Comparison of ENCODE assay signal across 8 cellular contexts in genomic region chr17:50867856-50868438, GRCh38. TPM values are rescaled to one million over a fixed set of nuclear protein-coding genes. Genes with fewer than 3 reads are reported as not detected.
A peak's percentile ranks its signal among the peaks of the same experiment; 100 is the strongest.
DNase-seq lines count a peak whose midpoint lies in the region; ATAC-seq, FAIRE-seq and TF ChIP-seq lines count a peak whose summit lies in the region.

No MANE protein-coding gene starts in this region.

- TF ChIP-seq POLR2A in HepG2 (IDR thresholded peaks at IDR 0.05; ENCODE audit: insufficient read depth in 1 of 2, low read depth in 2 of 2, low read length in 2 of 2): no peak

- H3K27me3 ChIP-seq in HepG2 (ENCODE audit: control insufficient read depth in 1 of 2, insufficient read depth in 2 of 2, low read length in 2 of 2) (no peaks in the 10 kb centered on the region; a peak in 1 of 5 replicates), tibial artery (no peaks in the 10 kb centered on the region)

- in situ Hi-C loops in HepG2 (cut with HindIII; ENCODE audit: extremely low pct_ligation_motif_present, low pct_unique_long_range_greater_than_20kb): loop anchor here (5.0 kb wide), 1 partner anchor 79 kb away; no protein-coding TSS in a partner anchor

- H3K36me3 ChIP-seq in HepG2 (replicated peaks in 1 of 2; ENCODE audit: control insufficient read depth in 1 of 2, insufficient read depth in 2 of 2, low read length in 2 of 2) (peaks cover 4 to 8% of the 10 kb centered on the region in 2 experiments; a peak in 4 of 5 replicates), tibial artery (peaks cover 5 to 13% (median 7%) of the 10 kb centered on the region in 3 donors)

- H3K4me3 ChIP-seq in HepG2 (replicated peaks in 1 of 3; ENCODE audit: insufficient read depth in 1 of 3, low read depth in 2 of 3, low read length in 3 of 3) (peak overlapping the region; percentile 65 to 97 (median 68)), tibial artery (peak overlapping the region; percentile 87 to 93)

- TF ChIP-seq CTCF in HepG2 (CRISPR knock-in tag; IDR thresholded peaks at IDR 0.05): no peak
- TF ChIP-seq CTCF in tibial artery (IDR thresholded peaks at IDR 0.05): no peak

- H3K4me1 Mint-ChIP-seq in activated T-cell treated with anti-CD3 and anti-CD28 coated beads, Interleukin-2, amount 50 U/mL, for 24 hours (ENCODE audit: low read depth): peaks cover 60% of the 10 kb centered on the region

- H3K27ac Mint-ChIP-seq in activated T-cell treated with anti-CD3 and anti-CD28 coated beads, Interleukin-2, amount 50 U/mL, for 24 hours: peak overlapping the region; percentile 98

- intact Hi-C loops in HepG2 (cut with micrococcal nuclease; ENCODE audit: unreplicated experiment) (loop anchor here (2.0 kb wide), 2 partner anchors 17 to 25 kb away; no protein-coding TSS in a partner anchor), tibial artery (cut with DNase I; ENCODE audit: low total_unique reads) (no loop called here)

- peak overlapping the region; percentile 96 for H3K27ac ChIP-seq in angular gyrus (ENCODE audit: low read depth, low read length)
- peak overlapping the region; percentile 95 for H3K27ac ChIP-seq in HepG2 (ENCODE audit: extremely low read length, insufficient read depth, low read length)
- H3K27ac ChIP-seq in tibial artery: peak overlapping the region; percentile 99 to 100

- H3K9me3 ChIP-seq in HepG2 (ENCODE audit: low read length) (no peaks in the 10 kb centered on the region), tibial artery (no peaks in the 10 kb centered on the region)

- H3K4me3 Mint-ChIP-seq in activated T-cell treated with anti-CD3 and anti-CD28 coated beads, Interleukin-2, amount 50 U/mL, for 24 hours: peak overlapping the region; percentile 85

- no TSS peak for BruUV-seq in HepG2 (replicated peaks; lab: Mats Ljungman, UMichigan)

- peaks cover 37% of the 10 kb centered on the region for H3K4me1 ChIP-seq in HepG2 (ENCODE audit: insufficient read depth, low read length)
- H3K4me1 ChIP-seq in tibial artery: peaks cover 0 to 32% (median 24%) of the 10 kb centered on the region in 4 donors

- CTCF ChIA-PET in HepG2 (lab: Yijun Ruan, JAX; ENCODE audit: low intra/inter-chr PET ratio, low total read pairs): no interaction called here

- POLR2A ChIA-PET in HepG2 (lab: Yijun Ruan, JAX): interaction anchor here (1.2 to 9.6 kb wide), 15 partner anchors 9 to 325 kb away, joined by 4 to 510 read pairs (median 56); no protein-coding TSS in a partner anchor

- H4K20me1 ChIP-seq in HepG2 (ENCODE audit: insufficient read depth, low read length): peaks cover 26% of the 10 kb centered on the region

- H3K36me3 Mint-ChIP-seq in activated T-cell treated with anti-CD3 and anti-CD28 coated beads, Interleukin-2, amount 50 U/mL, for 24 hours (ENCODE audit: low read depth): peaks cover 23% of the 10 kb centered on the region

- no peak for TF ChIP-seq EP300 in HepG2 (IDR thresholded peaks at IDR 0.05; ENCODE audit: low read depth in 2 of 2, low read length in 2 of 2)
- no peak for TF ChIP-seq EP300 in HepG2 (CRISPR knock-in tag; IDR thresholded peaks at IDR 0.05; ENCODE audit: borderline replicate concordance)

- H3K9me3 Mint-ChIP-seq in activated T-cell treated with anti-CD3 and anti-CD28 coated beads, Interleukin-2, amount 50 U/mL, for 24 hours: no peaks in the 10 kb centered on the region

- H3K79me2 ChIP-seq in HepG2 (ENCODE audit: insufficient read depth, low read length): peaks cover 40% of the 10 kb centered on the region

- no peak for ATAC-seq in HepG2

- no peaks in the 10 kb centered on the region for H3K27me3 Mint-ChIP-seq in activated T-cell treated with anti-CD3 and anti-CD28 coated beads, Interleukin-2, amount 50 U/mL, for 24 hours

- FAIRE-seq in HepG2 (lab: Jason Lieb, UNC): peak; percentile 47

- no peak for TF ChIP-seq RAD21 in HepG2 (CRISPR knock-in tag; IDR thresholded peaks at IDR 0.05)

- under 1% methylated on average over 9 of the region's 9 CpGs for WGBS in HepG2 (ENCODE audit: low lambda C conversion rate)

- H3K9ac ChIP-seq in HepG2 (ENCODE audit: insufficient read depth, low read depth, low read length): peak overlapping the region; percentile 89

- peak overlapping the region; percentile 98 for H3K4me2 ChIP-seq in HepG2 (ENCODE audit: low read depth, low read length)

- no peak overlapping the region for H2AFZ ChIP-seq in HepG2 (ENCODE audit: low read length)

- no peak for DNase-seq in activated T-cell treated with anti-CD3 and anti-CD28 coated beads, Interleukin-2, amount 50 U/mL, for 24 hours
- DNase-seq in activated T-cell treated with anti-CD3 and anti-CD28 coated beads, Interleukin-2, amount 50 U/mL, for 48 hours: no peak
- DNase-seq in HepG2 (ENCODE audit: low spot score) (no peak), tibial artery (no peak), ureter (ENCODE audit: low spot score) (no peak), HuH-7.5 (ENCODE audit: low spot score) (no peak), NK-92 (lab: John Stamatoyannopoulos, UW; ENCODE audit: unreplicated experiment) (no peak)

TF ChIP-seq in HepG2, 621 proteins besides CTCF, POLR2A, EP300 and RAD21 (continues in another document):
- TF ChIP-seq PAF1 (CRISPR knock-in tag; IDR thresholded peaks at IDR 0.05): no peak
- no peak for TF ChIP-seq ARHGAP35 (CRISPR knock-in tag; IDR thresholded peaks at IDR 0.05; ENCODE audit: borderline replicate concordance)
- no peak for TF ChIP-seq ZNF136 (CRISPR knock-in tag; IDR thresholded peaks at IDR 0.05; ENCODE audit: low read depth)
- no peak for TF ChIP-seq SMAD3 (CRISPR knock-in tag; IDR thresholded peaks at IDR 0.05)
- no peak for TF ChIP-seq HMG20A (CRISPR knock-in tag; IDR thresholded peaks at IDR 0.05; ENCODE audit: borderline replicate concordance)
- TF ChIP-seq KDM4B (CRISPR knock-in tag; IDR thresholded peaks at IDR 0.05): no peak
- TF ChIP-seq MTF2 (CRISPR knock-in tag; IDR thresholded peaks at IDR 0.05; ENCODE audit: borderline replicate concordance): no peak
- no peak for TF ChIP-seq CBX2 (IDR thresholded peaks at IDR 0.05; ENCODE audit: low read depth, low read length)
- TF ChIP-seq CBX2 (CRISPR knock-in tag; IDR thresholded peaks at IDR 0.05; ENCODE audit: low read depth): no peak; the same call in 1 of the 2 replicates
- no peak for TF ChIP-seq ASH2L (IDR thresholded peaks at IDR 0.05; ENCODE audit: insufficient read length, low read depth, low read length)
- TF ChIP-seq ARNTL (CRISPR knock-in tag; IDR thresholded peaks at IDR 0.05): peak; percentile 2; the same call in 1 of the 2 replicates
- no peak for TF ChIP-seq POLR2AphosphoS5 (IDR thresholded peaks at IDR 0.05; ENCODE audit: low read depth, low read length)
- 0 out of 2 replicates have a peak, but pooled peaks have one; percentile 0 for TF ChIP-seq KLF13 (CRISPR knock-in tag; IDR thresholded peaks at IDR 0.05)
- TF ChIP-seq NBN (conservative IDR thresholded peaks at IDR 0.05): no peak

RNA-seq across cellular contexts. Expression of gene TOB1, which starts 1.8 kb away (rescaled TPM):
- total RNA-seq in HepG2 (2016; rRNA removed; fragmentation: Illumina TruSeq; extraction: Trizol): 19.4 and 21.9 TPM in 2 replicates
- 4.8 and 6.1 TPM in 2 replicates for total RNA-seq in HepG2 (2016; cell fraction: cytosol; rRNA removed; fragmentation: Illumina TruSeq; extraction: Trizol; ENCODE audit: low read depth)
- 15.4 and 18.3 TPM in 2 replicates for total RNA-seq in HepG2 (2016; cell fraction: insoluble cytoplasmic fraction; rRNA removed; fragmentation: Illumina TruSeq; extraction: Trizol)
- 17.3 and 20.5 TPM in 2 replicates for total RNA-seq in HepG2 (2016; cell fraction: membrane; rRNA removed; fragmentation: Illumina TruSeq; extraction: Trizol)
- total RNA-seq in HepG2 (2016; cell fraction: nucleus; rRNA removed; fragmentation: Illumina TruSeq; extraction: Trizol): 32.5 and 39.5 TPM in 2 replicates
- 52.5 and 57.7 TPM in 2 replicates for polyA plus RNA-seq in HepG2 (2011; rRNA removed)
- 34.6 and 53.8 TPM in 2 replicates for polyA plus RNA-seq in HepG2 (2011; cell fraction: cytosol; rRNA removed)
- polyA plus RNA-seq in HepG2 (2011; cell fraction: nucleus; rRNA removed): 22.7 and 27.8 TPM in 2 replicates
- 77.1 and 86.3 TPM in 2 replicates for polyA plus RNA-seq in HepG2 (2012)
- polyA plus RNA-seq in HepG2 (2016; cell fraction: cytosol; fragmentation: Illumina TruSeq; extraction: Trizol; ENCODE audit: low read depth): 11.4 and 11.5 TPM in 2 replicates
- polyA plus RNA-seq in HepG2 (2016; cell fraction: insoluble cytoplasmic fraction; fragmentation: Illumina TruSeq; extraction: Trizol; ENCODE audit: low read depth): 38.0 and 41.3 TPM in 2 replicates
- polyA plus RNA-seq in HepG2 (2016; cell fraction: membrane; fragmentation: Illumina TruSeq; extraction: Trizol; ENCODE audit: low read depth): 23.3 and 26.8 TPM in 2 replicates
- 96.0 and 102 TPM in 2 replicates for polyA plus RNA-seq in HepG2 (2016; cell fraction: nucleus; fragmentation: Illumina TruSeq; extraction: Trizol; ENCODE audit: insufficient read depth, low read depth)
- 82.9 and 106 TPM in 2 replicates for polyA minus RNA-seq in HepG2 (2011; rRNA and poly(A)+ RNA removed; ENCODE audit: low replicate concordance)
- polyA minus RNA-seq in HepG2 (2011; cell fraction: cytosol; rRNA and poly(A)+ RNA removed): 53.5 and 57.1 TPM in 2 replicates
- 28.7 and 29.6 TPM in 2 replicates for polyA minus RNA-seq in HepG2 (2011; cell fraction: nucleus; rRNA and poly(A)+ RNA removed)
- total RNA-seq in ureter: 195 TPM

RNA-seq across cellular contexts. Expression of gene WFIKKN2, which starts 32.6 kb away (rescaled TPM):
- total RNA-seq in HepG2 (2016; rRNA removed; fragmentation: Illumina TruSeq; extraction: Trizol): not detected in 2 replicates
- total RNA-seq in HepG2 (2016; cell fraction: cytosol; rRNA removed; fragmentation: Illumina TruSeq; extraction: Trizol; ENCODE audit: low read depth): not detected in 2 replicates
- 0.02 TPM in 1 of 2 replicates, not detected in the other for total RNA-seq in HepG2 (2016; cell fraction: insoluble cytoplasmic fraction; rRNA removed; fragmentation: Illumina TruSeq; extraction: Trizol)
- total RNA-seq in HepG2 (2016; cell fraction: membrane; rRNA removed; fragmentation: Illumina TruSeq; extraction: Trizol): not detected in 2 replicates
- total RNA-seq in HepG2 (2016; cell fraction: nucleus; rRNA removed; fragmentation: Illumina TruSeq; extraction: Trizol): not detected in 2 replicates
- not detected in 2 replicates for polyA plus RNA-seq in HepG2 (2011; rRNA removed)
- 0.01 TPM in 2 replicates for polyA plus RNA-seq in HepG2 (2011; cell fraction: cytosol; rRNA removed)
- 0.06 TPM in 1 of 2 replicates, not detected in the other for polyA plus RNA-seq in HepG2 (2011; cell fraction: nucleus; rRNA removed)
- polyA plus RNA-seq in HepG2 (2012): not detected in 2 replicates
- not detected in 2 replicates for polyA plus RNA-seq in HepG2 (2016; cell fraction: cytosol; fragmentation: Illumina TruSeq; extraction: Trizol; ENCODE audit: low read depth)
- not detected in 2 replicates for polyA plus RNA-seq in HepG2 (2016; cell fraction: insoluble cytoplasmic fraction; fragmentation: Illumina TruSeq; extraction: Trizol; ENCODE audit: low read depth)
- polyA plus RNA-seq in HepG2 (2016; cell fraction: membrane; fragmentation: Illumina TruSeq; extraction: Trizol; ENCODE audit: low read depth): not detected in 2 replicates
- 0.12 TPM in 1 of 2 replicates, not detected in the other for polyA plus RNA-seq in HepG2 (2016; cell fraction: nucleus; fragmentation: Illumina TruSeq; extraction: Trizol; ENCODE audit: insufficient read depth, low read depth)
- polyA minus RNA-seq in HepG2 (2011; rRNA and poly(A)+ RNA removed; ENCODE audit: low replicate concordance): not detected in 2 replicates
- not detected in 2 replicates for polyA minus RNA-seq in HepG2 (2011; cell fraction: cytosol; rRNA and poly(A)+ RNA removed)
- not detected in 2 replicates for polyA minus RNA-seq in HepG2 (2011; cell fraction: nucleus; rRNA and poly(A)+ RNA removed)
- 0.21 TPM for total RNA-seq in ureter
